8 cellular contexts compared by ENCODE assay signal in the genomic region with DNA sequence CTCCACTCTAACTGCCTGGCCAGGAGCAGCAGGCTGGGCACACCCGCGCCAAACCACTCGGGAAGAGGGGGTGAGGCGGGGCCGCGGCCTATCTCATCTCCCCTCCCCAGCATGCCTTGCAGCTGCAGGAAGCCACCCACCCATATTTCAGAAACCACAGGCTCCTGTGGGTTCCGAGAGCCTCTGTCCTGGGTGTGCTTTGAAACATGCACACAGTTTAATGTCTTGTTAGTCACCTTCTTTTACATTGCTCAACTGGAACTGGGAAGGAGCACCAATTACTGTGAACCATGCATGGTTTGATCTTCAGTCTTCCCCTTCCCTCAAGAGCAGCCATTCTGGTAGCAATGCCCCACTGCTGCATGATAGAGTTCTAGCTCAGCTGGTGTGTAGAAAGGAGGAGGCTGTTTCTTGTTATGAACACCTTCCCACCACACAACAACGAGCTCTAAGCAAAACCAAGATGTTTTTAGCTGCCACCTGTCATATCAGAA. TPM values are rescaled to one million over a fixed set of nuclear protein-coding genes. Genes with fewer than 3 reads are reported as not detected.
A peak's percentile ranks its signal among the peaks of the same experiment; 100 is the strongest.
DNase-seq lines count a peak whose midpoint lies in the region; ATAC-seq and TF ChIP-seq lines count a peak whose summit lies in the region.

No MANE protein-coding gene starts in this region.

- POLR2A ChIA-PET in Caco-2 (lab: Charles Lee) = no interaction called here

- peak overlapping the region; percentile 19 for H3K4me3 ChIP-seq in NB4 (ENCODE audit: low read depth, low read length)
- H3K4me3 ChIP-seq in Caco-2 (ENCODE audit: low read depth, low read length) = no peak overlapping the region

- H3K36me3 Mint-ChIP-seq in natural killer cell = no peaks in the 10 kb centered on the region
- H3K36me3 Mint-ChIP-seq in Caco-2 (ENCODE audit: insufficient read depth, unreplicated experiment) = no peaks in the 10 kb centered on the region
- no peaks in the 10 kb centered on the region for H3K36me3 Mint-ChIP-seq in osteocyte (ENCODE audit: unreplicated experiment)

- CTCF ChIA-PET in Caco-2 (lab: Charles Lee) = no interaction called here

- no peak for TF ChIP-seq POLR2A in NB4 (IDR thresholded peaks at IDR 0.05; ENCODE audit: extremely low read depth, insufficient read length)

- DNase-seq in GDM1 (lab: John Stamatoyannopoulos, UW) (peak; percentile 71), NB4 (ENCODE audit: low read depth) (peak; percentile 99), activated T-cell treated with anti-CD3 and anti-CD28 coated beads for 1 hour (ENCODE audit: low read depth) (peak; percentile 56), natural killer cell (peak; percentile 48), HuH-7 (ENCODE audit: low spot score) (no peak), Caco-2 (no peak), osteocyte (ENCODE audit: extremely low spot score, unreplicated experiment) (no peak)

- peak overlapping the region; percentile 89 to 97 for H3K27ac Mint-ChIP-seq in natural killer cell
- no peak overlapping the region for H3K27ac Mint-ChIP-seq in Caco-2 (ENCODE audit: unreplicated experiment)
- no peak overlapping the region for H3K27ac Mint-ChIP-seq in osteocyte (ENCODE audit: unreplicated experiment)

- no peaks in the 10 kb centered on the region for H3K36me3 ChIP-seq in Caco-2 (ENCODE audit: control insufficient read depth, insufficient read depth, low read length)

- no TSS peak for BruUV-seq in Caco-2 (replicated peaks; lab: Mats Ljungman, UMichigan)

- no peaks in the 10 kb centered on the region for H3K27me3 Mint-ChIP-seq in natural killer cell (ENCODE audit: low read depth in 2 of 2)
- H3K27me3 Mint-ChIP-seq in Caco-2 (ENCODE audit: insufficient read depth, unreplicated experiment) = peaks cover 22% of the 10 kb centered on the region
- H3K27me3 Mint-ChIP-seq in osteocyte (ENCODE audit: unreplicated experiment) = no peaks in the 10 kb centered on the region

- H3K4me1 ChIP-seq in Caco-2 = no peaks in the 10 kb centered on the region

- ATAC-seq in GM21786 (IDR thresholded peaks at IDR 0.05; ENCODE audit: unreplicated experiment) (peak; percentile 37), natural killer cell (peak; percentile 48 to 72 (median 70))

- H3K9me3 Mint-ChIP-seq in natural killer cell (peaks cover 0 to 2% of the 10 kb centered on the region in 2 donors), Caco-2 (ENCODE audit: unreplicated experiment) (no peaks in the 10 kb centered on the region), osteocyte (ENCODE audit: unreplicated experiment) (no peaks in the 10 kb centered on the region)

- H3K4me1 Mint-ChIP-seq in natural killer cell (peaks cover 81 to 84% of the 10 kb centered on the region in 2 donors), Caco-2 (ENCODE audit: low read depth, unreplicated experiment) (no peaks in the 10 kb centered on the region), osteocyte (ENCODE audit: unreplicated experiment) (no peaks in the 10 kb centered on the region)

- intact Hi-C loops in natural killer cell (cut with micrococcal nuclease) (loop anchor here (2.0 to 5.0 kb wide), 3 partner anchors 14 to 95 kb away; no protein-coding TSS in a partner anchor), Caco-2 (cut with micrococcal nuclease; ENCODE audit: unreplicated experiment) (no loop called here)

- H3K27me3 ChIP-seq in Caco-2 (replicated peaks; ENCODE audit: control insufficient read depth, insufficient read depth, low read length) = no peaks in the 10 kb centered on the region

- H3K4me3 Mint-ChIP-seq in natural killer cell (peak overlapping the region; percentile 94), Caco-2 (ENCODE audit: unreplicated experiment) (no peak overlapping the region), osteocyte (ENCODE audit: unreplicated experiment) (no peak overlapping the region)

- H3K9me3 ChIP-seq in Caco-2 = no peaks in the 10 kb centered on the region

- TF ChIP-seq CTCF in NB4 (IDR thresholded peaks at IDR 0.05; ENCODE audit: low read depth, low read length) (no peak), natural killer cell (IDR thresholded peaks at IDR 0.05) (no peak), Caco-2 (IDR thresholded peaks at IDR 0.05; ENCODE audit: insufficient read depth in 1 of 2, low read depth in 1 of 2, low read length in 1 of 2, severe bottlenecking in 1 of 2, unreplicated experiment in 1 of 2) (no peak), osteocyte (IDR thresholded peaks at IDR 0.05) (no peak)

RNA-seq across cellular contexts. Expression of gene IKZF1, which starts 37.6 kb away (rescaled TPM):
- total RNA-seq in natural killer cell (100 to 1,000 TPM; 294 to 391 (median 350) TPM), Caco-2 (2022) (not detected in 2 replicates), osteocyte (not detected in 2 replicates)

Comparison
In these comparisons a context has a peak if more than half of its experiments do, and no peak if none do; other contexts are left out.
1. DNase-seq: peak in GDM1 (single experiment), NB4 (single experiment), activated T-cell treated with anti-CD3 and anti-CD28 coated beads for 1 hour (single experiment) and natural killer cell (single experiment); none in HuH-7 (single experiment), Caco-2 (0 of 2) and osteocyte (single experiment).
2. H3K27ac Mint-ChIP-seq: peak in natural killer cell (2 of 2); none in Caco-2 (single experiment) and osteocyte (single experiment).
3. RNA of gene IKZF1, which starts 37.6 kb away (total RNA-seq): 294 to 391 TPM in natural killer cell; not detected in Caco-2 and not detected in osteocyte; every median in the first group is over 100 times any median in the second.